ENCODE assay signal across 18 cellular contexts in the genomic region with DNA sequence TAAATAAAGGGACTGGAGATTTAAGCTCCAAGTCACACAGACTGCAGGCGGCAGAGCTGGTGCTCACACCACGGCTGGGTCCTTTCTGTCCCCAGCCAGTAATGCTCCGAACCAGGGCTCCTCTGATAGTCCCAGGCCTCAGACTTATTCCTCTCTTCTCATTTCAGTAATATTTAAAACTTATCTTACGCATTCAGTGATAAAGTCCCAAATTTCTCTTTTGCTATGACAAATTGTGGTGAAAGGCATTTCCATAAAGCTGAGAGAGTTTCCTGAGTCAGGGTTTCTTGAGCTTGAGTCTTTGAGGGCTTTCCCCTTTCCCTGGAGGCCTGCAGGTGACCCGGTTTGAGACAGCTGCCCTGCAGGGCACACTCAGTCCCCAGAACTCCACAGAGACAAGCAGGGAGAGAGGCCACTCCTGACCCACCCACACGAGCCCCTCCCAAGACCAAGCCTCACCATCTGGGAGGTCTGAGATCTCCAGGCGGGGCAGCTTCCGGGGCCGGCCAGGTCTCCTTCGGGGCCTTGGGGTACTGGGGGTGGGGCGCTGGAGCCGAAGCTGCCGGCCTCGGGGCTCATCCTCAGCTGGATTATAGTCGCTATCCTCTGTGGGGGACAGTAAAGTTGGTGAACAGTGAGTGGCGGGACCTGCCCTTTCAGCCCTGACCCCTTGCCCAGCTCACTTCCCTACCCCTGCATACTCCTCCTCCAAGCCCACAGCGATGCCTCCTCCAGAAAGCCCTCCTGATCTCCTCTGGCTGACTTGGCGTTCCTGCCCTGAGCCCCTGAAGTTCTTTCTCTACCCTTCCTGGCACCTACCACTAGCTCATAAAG. TPM values are rescaled to one million over a fixed set of nuclear protein-coding genes. Genes with fewer than 3 reads are reported as not detected.
A peak's percentile ranks its signal among the peaks of the same experiment; 100 is the strongest.
DNase-seq lines count a peak whose midpoint lies in the region; ATAC-seq and TF ChIP-seq lines count a peak whose summit lies in the region.
"Had no signal": no experiment of that assay in that cellular context is flagged by ENCODE, and none has a peak within 500 bp of the region (broad histone marks: within the 10 kb centered on the region; RNA-seq: fewer than 3 reads in every experiment).

No MANE protein-coding gene starts in this region.

- H3K4me1 Mint-ChIP-seq in chondrocyte (ENCODE audit: low read depth): peaks cover 13% of the 10 kb centered on the region

- H3K27ac ChIP-seq in spleen: no peak overlapping the region
- H3K27ac ChIP-seq: esophagus squamous epithelium had no signal

- H3K27ac Mint-ChIP-seq in chondrocyte (ENCODE audit: unreplicated experiment): no peak overlapping the region
- H3K27ac Mint-ChIP-seq: nephron, T-cell had no signal

- H3K36me3 ChIP-seq in spleen: peaks cover 8 to 95% (median 92%) of the 10 kb centered on the region in 6 donors

- intact Hi-C loops in spleen (cut with DNase I; ENCODE audit: low total_unique reads): loop anchor here (10.0 kb wide), 1 partner anchor 151 kb away; a partner anchor contains a TSS

- no peak for TF ChIP-seq CTCF in chondrocyte (IDR thresholded peaks at IDR 0.05)
- no peak for TF ChIP-seq CTCF in spleen (IDR thresholded peaks at IDR 0.05 in 8 of 11, conservative IDR thresholded peaks at IDR 0.05 in 3 of 11)

- no peak overlapping the region for H3K4me3 Mint-ChIP-seq in chondrocyte (ENCODE audit: unreplicated experiment)
- H3K4me3 Mint-ChIP-seq: nephron, T-cell had no signal

- ATAC-seq in HG02610 (IDR thresholded peaks at IDR 0.05; ENCODE audit: unreplicated experiment) (peak; percentile 37), GM21515 (IDR thresholded peaks at IDR 0.05; ENCODE audit: unreplicated experiment) (no peak), HG02623 (IDR thresholded peaks at IDR 0.05; ENCODE audit: unreplicated experiment) (no peak)
- ATAC-seq: T-cell had no signal

- no peaks in the 10 kb centered on the region for H3K27me3 Mint-ChIP-seq in chondrocyte (ENCODE audit: low read depth)
- H3K27me3 Mint-ChIP-seq: T-cell had no signal

- peaks cover 28% of the 10 kb centered on the region for H3K36me3 Mint-ChIP-seq in chondrocyte (ENCODE audit: low read depth)

- no peaks in the 10 kb centered on the region for H3K9me3 ChIP-seq in spleen
- H3K9me3 ChIP-seq: esophagus squamous epithelium had no signal

- DNase-seq in activated effector memory CD4-positive, alpha-beta T cell treated with anti-CD3 and anti-CD28 coated beads, Interleukin-2, amount 50 U/mL, for 16 hours: peak; percentile 52
- DNase-seq in activated effector memory CD4-positive, alpha-beta T cell treated with Interleukin-2 at 50 U/mL for 16 hours: no peak
- DNase-seq in chondrocyte (ENCODE audit: low spot score) (peak; percentile 64), spleen (peak; percentile 70), erythroblast (lab: John Stamatoyannopoulos, UW) (no peak)
- DNase-seq: activated CD4-positive, alpha-beta T cell treated with anti-CD3 and anti-CD28 coated beads for 1 hour; activated T-cell treated with anti-CD3 and anti-CD28 coated beads for 4 hours; esophagus squamous epithelium; mammary epithelial cell; NCI-H1694 treated with DMSO at 0.1 percent for 48 hours; NCI-H446; NK-92 treated with Interleukin-12 subunit alpha and Interleukin-12 subunit beta, amount 100 ng/mL, for 24 hours had no signal

- H3K27me3 ChIP-seq in spleen (replicated peaks in 1 of 7): no peaks in the 10 kb centered on the region
- H3K27me3 ChIP-seq: esophagus squamous epithelium had no signal

- TF ChIP-seq POLR2A in spleen (IDR thresholded peaks at IDR 0.05) (no peak), erythroblast (IDR thresholded peaks at IDR 0.05; ENCODE audit: low read length) (no peak)

- WGBS in spleen, 5 donors: 76 to 90% (median 83%) methylated on average over 12 to 18 of the region's 18 CpGs

- peaks cover 11 to 32% (median 21%) of the 10 kb centered on the region in 6 donors for H3K4me1 ChIP-seq in spleen

- no peaks in the 10 kb centered on the region for H3K9me3 Mint-ChIP-seq in chondrocyte (ENCODE audit: low read depth)
- H3K9me3 Mint-ChIP-seq: nephron, T-cell had no signal

- no peak overlapping the region for H3K4me3 ChIP-seq in spleen
- H3K4me3 ChIP-seq: esophagus squamous epithelium had no signal

RNA-seq across cellular contexts. Expression of a gene that starts 6.6 kb away (rescaled TPM):
- 14.2 to 18.3 TPM (median 14.6 TPM) in 3 replicates for total RNA-seq in chondrocyte
- total RNA-seq in spleen: 10 to 100 TPM; 25.9 to 46.3 (median 33.8) TPM
- polyA plus RNA-seq in spleen: 10 to 100 TPM in 2 of 3 donors, 1 to 10 TPM in 1; 8.2 to 17.9 (median 17.8) TPM

RNA-seq across cellular contexts. Expression of a gene that starts 30.9 kb away (rescaled TPM):
- total RNA-seq in chondrocyte (23.5 to 25.7 TPM (median 24.9 TPM) in 3 replicates), spleen (10 to 100 TPM; 41.2 to 61.9 (median 52.4) TPM)
- 10 to 100 TPM; 25.1 to 33.8 (median 31.0) TPM for polyA plus RNA-seq in spleen

RNA-seq across cellular contexts. Expression of a gene that starts 43.3 kb away (rescaled TPM):
- total RNA-seq in chondrocyte (2.1 to 2.2 TPM in 2 of 3 replicates, not detected in the other), spleen (100 to 1,000 TPM in 5 of 7 donors, 10 to 100 TPM in 2; 75.2 to 295 (median 168) TPM)
- polyA plus RNA-seq in spleen: 10 to 100 TPM; 33.3 to 49.7 (median 37.1) TPM
- polyA plus RNA-seq: AG04450 had no signal

RNA-seq across cellular contexts. Expression of a gene that starts 53.4 kb away (rescaled TPM):
- 48.1 to 53.1 TPM (median 48.5 TPM) in 3 replicates for total RNA-seq in chondrocyte
- total RNA-seq in spleen: 100 to 1,000 TPM in 2 of 7 donors, 10 to 100 TPM in 5; 19.2 to 430 (median 46.7) TPM
- 10 to 100 TPM in 2 of 3 donors, 1 to 10 TPM in 1; 7.5 to 58.2 (median 16.7) TPM for polyA plus RNA-seq in spleen

Comparison
In these comparisons a context has a peak if more than half of its experiments do, and no peak if none do; other contexts are left out.
1. DNase-seq: peak in activated effector memory CD4-positive, alpha-beta T cell treated with anti-CD3 and anti-CD28 coated beads, Interleukin-2, amount 50 U/mL, for 16 hours (single experiment), chondrocyte (single experiment) and spleen (single experiment); none in activated effector memory CD4-positive, alpha-beta T cell treated with Interleukin-2 at 50 U/mL for 16 hours (single experiment) and erythroblast (0 of 2).
2. RNA of a gene that starts 43.3 kb away (total RNA-seq): 75.2 to 295 TPM in spleen; 2.1 to 2.2 TPM in chondrocyte; every median in the first group is over 10 times any median in the second.